Comparison of ENCODE assay signal across 8 cellular contexts in genomic region chr4:120256112-120256775, GRCh38.
DNase-seq lines count a peak whose midpoint lies in the region.
"Not testable (repeated sequence)": the region's sequence is repeated elsewhere in the genome, so short reads cannot be mapped to it uniquely, and the experiment has no call there.

No MANE protein-coding gene starts in this region.

- H3K14ac ChIP-seq in trophoblast cell (ENCODE audit: low read length), result not testable (repeated sequence)

- H3K4me3 ChIP-seq in ectodermal cell (ENCODE audit: insufficient read depth, low read depth, low read length) (peak overlapping the region; percentile 35), iPS-11a (ENCODE audit: low read depth, low read length) (peak overlapping the region; percentile 20), trophoblast cell (ENCODE audit: low read depth, low read length) (peak overlapping the region; percentile 56)
- H3K4me3 ChIP-seq in mesendoderm (ENCODE audit: low read length), result not testable (repeated sequence)

- not testable (repeated sequence) for H2AK5ac ChIP-seq in mesendoderm (ENCODE audit: low read length); trophoblast cell (ENCODE audit: low read length)

- not testable (repeated sequence) for H3K4me2 ChIP-seq in mesendoderm (ENCODE audit: low read length)
- H3K4me2 ChIP-seq in trophoblast cell (ENCODE audit: low read length), result peak overlapping the region; percentile 45

- not testable (repeated sequence) for H4K12ac ChIP-seq in trophoblast cell (ENCODE audit: low read depth, low read length)

- H3K9me3 ChIP-seq in ectodermal cell (ENCODE audit: control insufficient read depth, low read length); trophoblast cell (ENCODE audit: insufficient read depth, low read depth, low read length): not testable (repeated sequence)

- H2AFZ ChIP-seq in trophoblast cell (ENCODE audit: insufficient read depth, low read length, poor library complexity), result not testable (repeated sequence)

- DNase-seq in ELF-1 (ENCODE audit: low read depth, low spot score), result peak; percentile 71
- peak; percentile 13 for DNase-seq in NCI-H1048 (lab: John Stamatoyannopoulos, UW)
- peak; percentile 9 for DNase-seq in NCI-H460 (ENCODE audit: extremely low read depth, low read depth)
- peak; percentile 0 for DNase-seq in SHP77 treated with DMSO at 0.1 percent for 48 hours (lab: John Stamatoyannopoulos, UW)
- peak; percentile 66 for DNase-seq in mesendoderm
- peak in 1 of 2 donors; percentile 3 for DNase-seq in trophoblast cell

- 15 to 18% methylated on average over 27 to 28 of the region's 28 CpGs for WGBS in ectodermal cell, 2 experiments
- no CpG with 5 or more reads among the region's 28 CpGs for WGBS in mesendoderm (ENCODE audit: extremely low coverage, insufficient coverage, low lambda C conversion rate)
- no CpG with 5 or more reads among the region's 28 CpGs for WGBS in trophoblast cell (ENCODE audit: extremely low coverage, insufficient coverage, insufficient read length)

- not testable (repeated sequence) for H3K18ac ChIP-seq in mesendoderm (ENCODE audit: low read length); trophoblast cell (ENCODE audit: low read length)

- H2BK15ac ChIP-seq in mesendoderm (replicated peaks; ENCODE audit: low read depth), result not testable (repeated sequence)

- H3K79me2 ChIP-seq in mesendoderm (ENCODE audit: control insufficient read depth, insufficient read depth, low read length); trophoblast cell (ENCODE audit: control insufficient read depth, insufficient read depth, low read length, poor library complexity): not testable (repeated sequence)

- H3K23ac ChIP-seq in mesendoderm (ENCODE audit: low read length); trophoblast cell (ENCODE audit: low read length): not testable (repeated sequence)

- not testable (repeated sequence) for H3K4me1 ChIP-seq in ectodermal cell (ENCODE audit: control insufficient read depth, insufficient read depth, low read length); mesendoderm (ENCODE audit: control insufficient read depth, low read depth, low read length); trophoblast cell (ENCODE audit: control insufficient read depth in 1 of 2, insufficient read depth in 2 of 2, low read length in 2 of 2)

- not testable (repeated sequence) for H4K8ac ChIP-seq in mesendoderm (ENCODE audit: low read depth, low read length); trophoblast cell (ENCODE audit: low read depth, low read length)

- H4K5ac ChIP-seq in mesendoderm (ENCODE audit: low read length), result not testable (repeated sequence)

- H3K27ac ChIP-seq in ectodermal cell (ENCODE audit: insufficient read depth, low read depth, low read length, poor library complexity, severe bottlenecking); mesendoderm (ENCODE audit: low read depth, low read length); trophoblast cell (ENCODE audit: low read depth, low read length): not testable (repeated sequence)

- H2BK12ac ChIP-seq in trophoblast cell (ENCODE audit: low read length), result not testable (repeated sequence)

- H3K36me3 ChIP-seq in ectodermal cell (ENCODE audit: control insufficient read depth, insufficient read depth, low read length); mesendoderm (ENCODE audit: control insufficient read depth, insufficient read depth, low read length); trophoblast cell (ENCODE audit: control insufficient read depth in 1 of 2, insufficient read depth in 2 of 2, low read length in 2 of 2): not testable (repeated sequence)

- H3K4ac ChIP-seq in mesendoderm (ENCODE audit: low read depth, low read length); trophoblast cell (ENCODE audit: low read depth, low read length): not testable (repeated sequence)

- peak overlapping the region; percentile 42 for H3K56ac ChIP-seq in mesendoderm (ENCODE audit: low read length)

- not testable (repeated sequence) for H2BK120ac ChIP-seq in mesendoderm (ENCODE audit: low read depth, low read length)
- peak overlapping the region; percentile 43 for H2BK120ac ChIP-seq in trophoblast cell (ENCODE audit: insufficient read depth, low read length, poor library complexity)

- not testable (repeated sequence) for H3K27me3 ChIP-seq in ectodermal cell (ENCODE audit: control insufficient read depth, insufficient read depth, low read length, poor library complexity, severe bottlenecking); mesendoderm (ENCODE audit: insufficient read depth, low read length, poor library complexity); trophoblast cell (ENCODE audit: insufficient read depth, low read length)

- not testable (repeated sequence) for H3K79me1 ChIP-seq in mesendoderm (ENCODE audit: low read length); trophoblast cell (ENCODE audit: low read length)

- H3K9ac ChIP-seq in mesendoderm (ENCODE audit: low read length); trophoblast cell (ENCODE audit: low read length): not testable (repeated sequence)

- H2BK5ac ChIP-seq in mesendoderm (ENCODE audit: low read length); trophoblast cell (ENCODE audit: low read depth, low read length, poor library complexity): not testable (repeated sequence)

- H4K91ac ChIP-seq in trophoblast cell (ENCODE audit: low read depth, low read length), result peak overlapping the region; percentile 37
